ENCODE assay signal across 8 cellular contexts in genomic region chr6:14074723-14075503, GRCh38. TPM values are rescaled to one million over a fixed set of nuclear protein-coding genes. Genes with fewer than 3 reads are reported as not detected.
A peak's percentile ranks its signal among the peaks of the same experiment; 100 is the strongest.
DNase-seq lines count a peak whose midpoint lies in the region; ATAC-seq, FAIRE-seq and TF ChIP-seq lines count a peak whose summit lies in the region.

No MANE protein-coding gene starts in this region.

- TF ChIP-seq EP300 in K562 (IDR thresholded peaks at IDR 0.05; ENCODE audit: low read length) (no peak), HepG2 (IDR thresholded peaks at IDR 0.05; ENCODE audit: low read depth in 2 of 2, low read length in 2 of 2) (no peak), HepG2 (CRISPR knock-in tag; IDR thresholded peaks at IDR 0.05; ENCODE audit: borderline replicate concordance) (no peak)

- H3K79me2 ChIP-seq in K562 (ENCODE audit: control insufficient read depth, insufficient read depth, low read length), result no peaks in the 10 kb centered on the region
- no peaks in the 10 kb centered on the region for H3K79me2 ChIP-seq in HepG2 (ENCODE audit: insufficient read depth, low read length)

- H3K4me1 ChIP-seq in K562 (replicated peaks in 1 of 2; ENCODE audit: control insufficient read depth in 2 of 2, insufficient read depth in 2 of 2, low read length in 2 of 2) (peaks cover 0 to 12% of the 10 kb centered on the region in 2 experiments; a peak in 3 of 5 replicates), HepG2 (ENCODE audit: insufficient read depth, low read length) (peaks cover 8% of the 10 kb centered on the region; the same call in 1 of the 2 replicates), tibial artery (peaks cover 0 to 6% (median 0%) of the 10 kb centered on the region in 4 donors)

- H3K9me1 ChIP-seq in K562 (ENCODE audit: control insufficient read depth, insufficient read depth, low read length), result no peaks in the 10 kb centered on the region

- no peaks in the 10 kb centered on the region for H4K20me1 ChIP-seq in K562 (replicated peaks; ENCODE audit: control insufficient read depth, insufficient read depth, low read length)
- H4K20me1 ChIP-seq in HepG2 (ENCODE audit: insufficient read depth, low read length), result no peaks in the 10 kb centered on the region

- H3K9me3 ChIP-seq in K562 (replicated peaks; ENCODE audit: control insufficient read depth, insufficient read depth, low read depth, low read length), result no peaks in the 10 kb centered on the region
- no peaks in the 10 kb centered on the region for H3K9me3 ChIP-seq in HepG2 (ENCODE audit: low read length)
- no peaks in the 10 kb centered on the region for H3K9me3 ChIP-seq in tibial artery

- H2AFZ ChIP-seq in K562 (ENCODE audit: low read depth, low read length) (peak overlapping the region; percentile 86), HepG2 (ENCODE audit: low read length) (peak overlapping the region; percentile 67)

- peak; percentile 82 for DNase-seq in GM12865 (ENCODE audit: low read depth)
- DNase-seq in NCI-H2029 treated with DMSO at 0.1 percent for 48 hours (lab: John Stamatoyannopoulos, UW), result peak; percentile 64
- no peak for DNase-seq in K562 (ENCODE audit: extremely low read depth in 1 of 4, low spot score in 3 of 4)
- DNase-seq in HepG2 (ENCODE audit: low spot score), result no peak
- DNase-seq in tibial artery, result no peak
- no peak for DNase-seq in superior temporal gyrus (ENCODE audit: extremely low spot score)

- TF ChIP-seq RAD21 in K562 (CRISPR knock-in tag; conservative IDR thresholded peaks at IDR 0.05 in 1 of 2, IDR thresholded peaks at IDR 0.05 in 1 of 2) (no peak), HepG2 (CRISPR knock-in tag; IDR thresholded peaks at IDR 0.05) (no peak)

- no peaks in the 10 kb centered on the region for H3K27me3 ChIP-seq in K562 (ENCODE audit: control insufficient read depth in 2 of 2, insufficient read depth in 2 of 2, low read length in 2 of 2)
- H3K27me3 ChIP-seq in HepG2 (ENCODE audit: control insufficient read depth in 1 of 2, insufficient read depth in 2 of 2, low read length in 2 of 2), result peaks cover 1 to 7% of the 10 kb centered on the region in 2 experiments; a peak in 2 of 5 replicates
- peaks cover 0 to 6% of the 10 kb centered on the region in 2 donors for H3K27me3 ChIP-seq in tibial artery

- peak; percentile 78 for ATAC-seq in GM21825 (IDR thresholded peaks at IDR 0.05; ENCODE audit: unreplicated experiment)
- ATAC-seq in K562, result peak; percentile 60
- ATAC-seq in HepG2, result peak; percentile 81
- ATAC-seq in HG02840 (IDR thresholded peaks at IDR 0.05; ENCODE audit: low FRiP score, unreplicated experiment), result no peak

- H3K27ac ChIP-seq in K562 (ENCODE audit: extremely low read depth, low read depth, low read length) (no peak overlapping the region), HepG2 (ENCODE audit: extremely low read length, insufficient read depth, low read length) (no peak overlapping the region), tibial artery (peak overlapping the region in 1 of 2 donors; percentile 9)

- H3K4me3 ChIP-seq in GM12865 (ENCODE audit: low read depth, low read length) (peak overlapping the region; percentile 51), K562 (no peak overlapping the region), HepG2 (replicated peaks in 1 of 3; ENCODE audit: insufficient read depth in 1 of 3, low read depth in 2 of 3, low read length in 3 of 3) (peak overlapping the region; percentile 22 to 45 (median 43); a peak in 4 of 6 replicates), tibial artery (peak overlapping the region; percentile 35 to 39)

- TF ChIP-seq POLR2A in K562 (conservative IDR thresholded peaks at IDR 0.05), result no peak
- TF ChIP-seq POLR2A in HepG2 (IDR thresholded peaks at IDR 0.05; ENCODE audit: insufficient read depth in 1 of 2, low read depth in 2 of 2, low read length in 2 of 2), result no peak

- in situ Hi-C loops in K562 (cut with MboI), result no loop called here
- in situ Hi-C loops in HepG2 (cut with HindIII; ENCODE audit: extremely low pct_ligation_motif_present, low pct_unique_long_range_greater_than_20kb), result no loop called here

- H3K9ac ChIP-seq in K562 (ENCODE audit: insufficient read depth in 1 of 2, low read depth in 2 of 2, low read length in 2 of 2) (peak overlapping the region; percentile 4 to 68; a peak in 2 of 4 replicates), HepG2 (ENCODE audit: insufficient read depth, low read depth, low read length) (no peak overlapping the region; the same call in 1 of the 2 replicates)

- BruUV-seq in K562 (replicated peaks; lab: Mats Ljungman, UMichigan) (no TSS peak), HepG2 (replicated peaks; lab: Mats Ljungman, UMichigan) (no TSS peak)

- TF ChIP-seq CTCF in GM12865 (IDR thresholded peaks at IDR 0.05; ENCODE audit: insufficient read depth, low read depth, low read length, missing control alignments) (no peak), K562 (IDR thresholded peaks at IDR 0.05 in 2 of 3, conservative IDR thresholded peaks at IDR 0.05 in 1 of 3; ENCODE audit: insufficient read depth in 2 of 3, low read depth in 1 of 3, low read length in 3 of 3) (no peak), HepG2 (CRISPR knock-in tag; IDR thresholded peaks at IDR 0.05) (no peak), tibial artery (IDR thresholded peaks at IDR 0.05) (no peak)

- peak overlapping the region; percentile 71 for H3K4me2 ChIP-seq in K562 (ENCODE audit: insufficient read depth, low read length)
- H3K4me2 ChIP-seq in HepG2 (ENCODE audit: low read depth, low read length), result peak overlapping the region; percentile 67

- FAIRE-seq in K562 (lab: Jason Lieb, UNC) (peak; percentile 70), HepG2 (lab: Jason Lieb, UNC) (no peak)

- WGBS in K562 (ENCODE audit: insufficient coverage, low coverage, missing lambda C conversion rate), result 13% methylated on average over 10 of the region's 10 CpGs
- WGBS in HepG2 (ENCODE audit: low lambda C conversion rate), result 8% methylated on average over 10 of the region's 10 CpGs

- POLR2A ChIA-PET in K562 (lab: Yijun Ruan, JAX) (interaction anchor here (1.0 kb wide), 2 partner anchors 8 to 11 kb away, joined by 3 read pairs; no protein-coding TSS in a partner anchor), HepG2 (lab: Yijun Ruan, JAX) (no interaction called here)

- H3K36me3 ChIP-seq in K562 (ENCODE audit: control insufficient read depth, insufficient read depth, low read length), result no peaks in the 10 kb centered on the region
- H3K36me3 ChIP-seq in HepG2 (replicated peaks in 1 of 2; ENCODE audit: control insufficient read depth in 1 of 2, insufficient read depth in 2 of 2, low read length in 2 of 2), result no peaks in the 10 kb centered on the region
- H3K36me3 ChIP-seq in tibial artery, result no peaks in the 10 kb centered on the region

- intact Hi-C loops in K562 (cut with micrococcal nuclease) (loop anchor here (5.0 to 10.0 kb wide), 2 partner anchors 67 to 500 kb away; partner anchors contain the start of gene SIRT5), HepG2 (cut with micrococcal nuclease; ENCODE audit: unreplicated experiment) (no loop called here), tibial artery (cut with DNase I; ENCODE audit: low total_unique reads) (no loop called here)

- CTCF ChIA-PET in K562 (lab: Yijun Ruan, JAX; ENCODE audit: low intra/inter-chr PET ratio) (no interaction called here), HepG2 (lab: Yijun Ruan, JAX; ENCODE audit: low intra/inter-chr PET ratio, low total read pairs) (no interaction called here)

TF ChIP-seq in HepG2, 621 proteins besides CTCF, POLR2A, EP300 and RAD21 (continues in another document):
- TF ChIP-seq IKZF4 (CRISPR knock-in tag; IDR thresholded peaks at IDR 0.05; ENCODE audit: borderline replicate concordance, low read depth, not compliant biosample characterization) (no peak), ZNF274 (CRISPR knock-in tag; IDR thresholded peaks at IDR 0.05) (no peak)

RNA-seq across cellular contexts. Expression of gene CD83, which starts 42.7 kb away (rescaled TPM):
- 2.9 and 4.0 TPM in 2 replicates for total RNA-seq in K562 (2011; cell fraction: chromatin; rRNA removed; ENCODE audit: low replicate concordance)
- 1.4 and 1.8 TPM in 2 replicates for total RNA-seq in K562 (2011; cell fraction: nucleolus; rRNA removed)
- 2.6 and 2.7 TPM in 2 replicates for total RNA-seq in K562 (2011; cell fraction: nucleoplasm; rRNA removed)
- total RNA-seq in K562 (2014; rRNA removed), result 3.1 and 3.7 TPM in 2 replicates
- total RNA-seq in K562 (2014; rRNA removed; fragmentation: Illumina TruSeq; extraction: Trizol), result 3.1 and 3.3 TPM in 2 replicates
- total RNA-seq in K562 (2015; rRNA removed; fragmentation: Illumina TruSeq; extraction: Trizol), result 3.8 and 4.3 TPM in 2 replicates
- total RNA-seq in K562 (2021), result 3.2 and 3.4 TPM in 2 replicates
- polyA plus RNA-seq in K562 (2011; rRNA removed), result 1.5 and 2.5 TPM in 2 replicates
- 1.1 and 1.2 TPM in 2 replicates for polyA plus RNA-seq in K562 (2011; cell fraction: cytosol; rRNA removed)
- 1.1 and 1.2 TPM in 2 replicates for polyA plus RNA-seq in K562 (2011; cell fraction: nucleus; rRNA removed)
- 3.6 and 4.1 TPM in 2 replicates for polyA plus RNA-seq in K562 (2012)
- polyA plus RNA-seq in K562 (2014; fragmentation: Illumina TruSeq; extraction: Trizol), result 3.3 and 3.6 TPM in 2 replicates
- 1 to 10 TPM; 3.6 to 4.1 TPM for polyA plus RNA-seq in K562 (2014; fragmentation: Nextera tagmentation; extraction: Ambion mirVana)
- 2.6 and 2.8 TPM in 2 replicates for polyA plus RNA-seq in K562 (2014; rRNA removed)
- 1.8 and 2.0 TPM in 2 replicates for polyA minus RNA-seq in K562 (2011; rRNA and poly(A)+ RNA removed)
- 0.48 and 0.91 TPM in 2 replicates for polyA minus RNA-seq in K562 (2011; cell fraction: cytosol; rRNA and poly(A)+ RNA removed)
- 0.67 and 0.78 TPM in 2 replicates for polyA minus RNA-seq in K562 (2011; cell fraction: nucleus; rRNA and poly(A)+ RNA removed)
- 1.7 and 2.3 TPM in 2 replicates for total RNA-seq in HepG2 (2016; rRNA removed; fragmentation: Illumina TruSeq; extraction: Trizol)
- total RNA-seq in HepG2 (2016; cell fraction: cytosol; rRNA removed; fragmentation: Illumina TruSeq; extraction: Trizol; ENCODE audit: low read depth), result 1.1 and 1.2 TPM in 2 replicates
- 1.9 and 3.0 TPM in 2 replicates for total RNA-seq in HepG2 (2016; cell fraction: insoluble cytoplasmic fraction; rRNA removed; fragmentation: Illumina TruSeq; extraction: Trizol)
- 2.0 and 2.5 TPM in 2 replicates for total RNA-seq in HepG2 (2016; cell fraction: membrane; rRNA removed; fragmentation: Illumina TruSeq; extraction: Trizol)
- 2.2 and 2.3 TPM in 2 replicates for total RNA-seq in HepG2 (2016; cell fraction: nucleus; rRNA removed; fragmentation: Illumina TruSeq; extraction: Trizol)
- polyA plus RNA-seq in HepG2 (2011; rRNA removed), result 0.46 and 0.51 TPM in 2 replicates
- 0.28 and 0.55 TPM in 2 replicates for polyA plus RNA-seq in HepG2 (2011; cell fraction: cytosol; rRNA removed)
- 0.24 and 0.35 TPM in 2 replicates for polyA plus RNA-seq in HepG2 (2011; cell fraction: nucleus; rRNA removed)
- 0.89 and 1.4 TPM in 2 replicates for polyA plus RNA-seq in HepG2 (2012)
- polyA plus RNA-seq in HepG2 (2016; cell fraction: cytosol; fragmentation: Illumina TruSeq; extraction: Trizol; ENCODE audit: low read depth), result 0.74 and 0.84 TPM in 2 replicates
- polyA plus RNA-seq in HepG2 (2016; cell fraction: insoluble cytoplasmic fraction; fragmentation: Illumina TruSeq; extraction: Trizol; ENCODE audit: low read depth), result 1.6 and 2.0 TPM in 2 replicates
- polyA plus RNA-seq in HepG2 (2016; cell fraction: membrane; fragmentation: Illumina TruSeq; extraction: Trizol; ENCODE audit: low read depth), result 1.7 and 1.8 TPM in 2 replicates
- polyA plus RNA-seq in HepG2 (2016; cell fraction: nucleus; fragmentation: Illumina TruSeq; extraction: Trizol; ENCODE audit: insufficient read depth, low read depth), result 2.8 and 3.1 TPM in 2 replicates
- polyA minus RNA-seq in HepG2 (2011; rRNA and poly(A)+ RNA removed; ENCODE audit: low replicate concordance), result 0.36 and 7.7 TPM in 2 replicates
- polyA minus RNA-seq in HepG2 (2011; cell fraction: cytosol; rRNA and poly(A)+ RNA removed), result not detected in 2 replicates
- 0.37 TPM in 1 of 2 replicates, not detected in the other for polyA minus RNA-seq in HepG2 (2011; cell fraction: nucleus; rRNA and poly(A)+ RNA removed)

Comparison
In these comparisons a context has a peak if more than half of its experiments do, and no peak if none do; other contexts are left out.
1. DNase-seq: peak in GM12865 (single experiment) and NCI-H2029 treated with DMSO at 0.1 percent for 48 hours (single experiment); none in K562 (0 of 4), HepG2 (single experiment), tibial artery (0 of 2) and superior temporal gyrus (single experiment).